In the genomic region with DNA sequence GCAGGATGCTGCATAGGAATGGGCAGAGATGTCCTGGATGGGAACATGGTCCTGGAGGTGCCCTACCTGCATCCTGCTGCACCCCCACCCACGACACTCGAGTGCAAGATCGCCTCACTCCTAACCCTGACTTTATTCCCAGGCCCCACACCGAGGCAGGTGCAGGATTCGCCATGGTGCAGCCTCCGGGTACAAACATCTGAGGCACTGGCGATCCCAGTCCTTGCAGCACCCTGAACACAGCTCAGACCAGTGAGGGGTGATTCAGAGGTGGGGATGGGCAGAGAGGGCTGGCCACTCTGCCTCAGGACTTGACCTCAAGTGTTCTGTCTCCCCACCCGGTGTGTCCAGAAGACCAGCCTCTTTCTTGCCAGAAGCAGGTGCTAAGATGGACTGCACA, we compare ENCODE assay signal across 19 cellular contexts. TPM values are rescaled to one million over a fixed set of nuclear protein-coding genes. Genes with fewer than 3 reads are reported as not detected.
DNase-seq lines count a peak whose midpoint lies in the region; ATAC-seq and TF ChIP-seq lines count a peak whose summit lies in the region.
"Had no signal": no experiment of that assay in that cellular context is flagged by ENCODE, and none has a peak within 500 bp of the region (broad histone marks: within the 10 kb centered on the region; RNA-seq: fewer than 3 reads in every experiment).

No MANE protein-coding gene starts in this region.

- no peaks in the 10 kb centered on the region for H3K9me3 Mint-ChIP-seq in CD4-positive, alpha-beta memory T cell
- H3K9me3 Mint-ChIP-seq: GM23338 had no signal

- no peak overlapping the region for H3K4me2 ChIP-seq in OCI-LY1 (ENCODE audit: low read length)
- H3K4me2 ChIP-seq in hepatocyte, result no peak overlapping the region
- H3K4me2 ChIP-seq in PC-3 (ENCODE audit: low read length), result no peak overlapping the region
- H3K4me2 ChIP-seq: GM23338 had no signal

- no peak overlapping the region for H3K4me3 Mint-ChIP-seq in CD4-positive, alpha-beta memory T cell
- H3K4me3 Mint-ChIP-seq: GM23338 had no signal

- H2AFZ ChIP-seq in OCI-LY1 (ENCODE audit: low read length) (no peak overlapping the region), hepatocyte (no peak overlapping the region), PC-3 (ENCODE audit: low read length) (no peak overlapping the region)
- H2AFZ ChIP-seq: GM23338 had no signal

- peak overlapping the region in 4 of 7 donors; percentile 24 to 75 (median 33) for H3K27ac Mint-ChIP-seq in CD4-positive, alpha-beta memory T cell

- no peaks in the 10 kb centered on the region for H3K27me3 Mint-ChIP-seq in CD4-positive, alpha-beta memory T cell

- H3K4me1 ChIP-seq in CD4-positive, alpha-beta memory T cell (ENCODE audit: insufficient read depth, low read length), result peaks cover 44% of the 10 kb centered on the region
- H3K4me1 ChIP-seq in OCI-LY1 (ENCODE audit: insufficient read depth, low read length, severe bottlenecking) (no peaks in the 10 kb centered on the region), hepatocyte (ENCODE audit: insufficient read depth) (peaks cover 6% of the 10 kb centered on the region), gastrocnemius medialis (peaks cover 48 to 60% of the 10 kb centered on the region in 2 donors), PC-3 (ENCODE audit: insufficient read depth, low read length) (no peaks in the 10 kb centered on the region)

- 97% methylated on average over 8 of the region's 8 CpGs for WGBS in hepatocyte (ENCODE audit: low lambda C conversion rate, missing lambda C conversion rate)

- no peaks in the 10 kb centered on the region for H3K9me3 ChIP-seq in CD4-positive, alpha-beta memory T cell (ENCODE audit: control insufficient read depth in 1 of 2, low read length in 2 of 2)
- H3K9me3 ChIP-seq in OCI-LY1 (ENCODE audit: low read length) (no peaks in the 10 kb centered on the region), hepatocyte (ENCODE audit: low read depth) (no peaks in the 10 kb centered on the region), gastrocnemius medialis (no peaks in the 10 kb centered on the region), PC-3 (ENCODE audit: low read length) (no peaks in the 10 kb centered on the region)
- H3K9me3 ChIP-seq: testis had no signal

- H3K36me3 Mint-ChIP-seq in CD4-positive, alpha-beta memory T cell, result peaks cover 24 to 75% of the 10 kb centered on the region in 2 donors

- H4K20me1 ChIP-seq in OCI-LY1 (ENCODE audit: insufficient read depth, low read length), result no peaks in the 10 kb centered on the region
- H4K20me1 ChIP-seq in hepatocyte (ENCODE audit: insufficient read depth, poor library complexity, severe bottlenecking), result peaks cover 2% of the 10 kb centered on the region
- H4K20me1 ChIP-seq in PC-3 (ENCODE audit: low read length), result no peaks in the 10 kb centered on the region

- H3K4me1 Mint-ChIP-seq in CD4-positive, alpha-beta memory T cell, result peaks cover 18 to 70% (median 39%) of the 10 kb centered on the region in 4 donors

- no peak overlapping the region for H3K27ac ChIP-seq in CD4-positive, alpha-beta memory T cell (ENCODE audit: low read depth, low read length)
- H3K27ac ChIP-seq in OCI-LY1 (ENCODE audit: low read depth, low read length, poor library complexity, severe bottlenecking) (peak overlapping the region; percentile 14), hepatocyte (peak overlapping the region; percentile 46), gastrocnemius medialis (peak overlapping the region; percentile 40 to 100 (median 79)), PC-3 (ENCODE audit: low read length) (no peak overlapping the region)
- H3K27ac ChIP-seq: brain microvascular endothelial cell had no signal

- CTCF ChIA-PET in CD4-positive, alpha-beta memory T cell (lab: Charles Lee; ENCODE audit: partially characterized antibody), result interaction anchor here (0.9 kb wide), 1 partner anchor 10 kb away, joined by 4 read pairs; no protein-coding TSS in a partner anchor
- CTCF ChIA-PET in PC-3 (lab: Charles Lee), result no interaction called here

- BruUV-seq in PC-3 (replicated peaks; lab: Mats Ljungman, UMichigan), result no TSS peak

- peaks cover 48% of the 10 kb centered on the region for H3K36me3 ChIP-seq in CD4-positive, alpha-beta memory T cell (ENCODE audit: insufficient read depth, low read length)
- H3K36me3 ChIP-seq in OCI-LY1 (ENCODE audit: insufficient read depth, low read length), result peaks cover 90% of the 10 kb centered on the region
- H3K36me3 ChIP-seq in hepatocyte (replicated peaks; ENCODE audit: insufficient read depth, low read depth), result no peaks in the 10 kb centered on the region
- H3K36me3 ChIP-seq in gastrocnemius medialis, result peaks cover 0 to 20% of the 10 kb centered on the region in 2 donors
- H3K36me3 ChIP-seq in PC-3 (ENCODE audit: low read depth, low read length), result no peaks in the 10 kb centered on the region

- no peak for TF ChIP-seq POLR2A in gastrocnemius medialis (IDR thresholded peaks at IDR 0.05)

- H3K9ac ChIP-seq in OCI-LY1 (ENCODE audit: low read length), result no peak overlapping the region
- no peak overlapping the region for H3K9ac ChIP-seq in PC-3 (ENCODE audit: low read length)

- H3F3A ChIP-seq in OCI-LY1 (ENCODE audit: insufficient read depth, low read length) (no peaks in the 10 kb centered on the region), PC-3 (ENCODE audit: low read length, unreplicated experiment) (no peaks in the 10 kb centered on the region)

- peaks cover 6% of the 10 kb centered on the region for H3K79me2 ChIP-seq in OCI-LY1 (ENCODE audit: insufficient read depth, low read length)
- H3K79me2 ChIP-seq in hepatocyte, result peaks cover 27% of the 10 kb centered on the region
- no peaks in the 10 kb centered on the region for H3K79me2 ChIP-seq in PC-3 (ENCODE audit: low read length)

- H3K4me3 ChIP-seq in CD4-positive, alpha-beta memory T cell (ENCODE audit: low read length in 2 of 2), result no peak overlapping the region
- H3K4me3 ChIP-seq in OCI-LY1 (ENCODE audit: low read depth, low read length, poor library complexity, severe bottlenecking) (no peak overlapping the region), hepatocyte (no peak overlapping the region), gastrocnemius medialis (no peak overlapping the region), PC-3 (ENCODE audit: low read length) (no peak overlapping the region)
- H3K4me3 ChIP-seq: GM23338, testis had no signal

- DNase-seq in CD4-positive, alpha-beta memory T cell, result no peak
- no peak for DNase-seq in hepatocyte (ENCODE audit: low spot score)
- DNase-seq in gastrocnemius medialis, result no peak
- no peak for DNase-seq in PC-3
- DNase-seq in NAMALWA (ENCODE audit: low spot score), result no peak
- DNase-seq: activated CD4-positive, alpha-beta T cell treated with anti-CD3 and anti-CD28 coated beads, Interleukin-2, amount 50 U/mL, for 4 hours; AML-193; brain microvascular endothelial cell; hippocampal formation; islet precursor cell; Karpas-422; NCI-H1092 treated with DMSO at 0.1 percent for 48 hours; NCI-H2107; NCI-H524 treated with DMSO at 0.1 percent for 48 hours; stimulated activated CD4-positive, alpha-beta T cell treated with anti-CD3 and anti-CD28 coated beads, Interleukin-12 subunit alpha, Interleukin-12 subunit beta, amount 100 ng/mL, for 4 hours; testis had no signal

- ATAC-seq in gastrocnemius medialis (no peak), PC-3 (no peak), SK-N-SH treated with all-trans-retinoic acid at 6 μM for 48 hours (no peak)

- H3K9me2 ChIP-seq in OCI-LY1 (ENCODE audit: low read depth, low read length), result no peaks in the 10 kb centered on the region
- H3K9me2 ChIP-seq in hepatocyte (replicated peaks; ENCODE audit: insufficient read depth), result no peaks in the 10 kb centered on the region
- H3K9me2 ChIP-seq in PC-3 (replicated peaks; ENCODE audit: low read length), result no peaks in the 10 kb centered on the region

- H3K27me3 ChIP-seq in CD4-positive, alpha-beta memory T cell (ENCODE audit: insufficient read depth, low read length), result no peaks in the 10 kb centered on the region
- no peaks in the 10 kb centered on the region for H3K27me3 ChIP-seq in OCI-LY1 (ENCODE audit: insufficient read depth, low read length)
- no peaks in the 10 kb centered on the region for H3K27me3 ChIP-seq in hepatocyte
- no peaks in the 10 kb centered on the region for H3K27me3 ChIP-seq in gastrocnemius medialis
- no peaks in the 10 kb centered on the region for H3K27me3 ChIP-seq in PC-3 (ENCODE audit: low read length)
- H3K27me3 ChIP-seq: brain microvascular endothelial cell, testis had no signal

- in situ Hi-C loops in gastrocnemius medialis (cut with MboI; ENCODE audit: low sequenced_read_pairs in 4 of 4), result no loop called here

- POLR2A ChIA-PET in CD4-positive, alpha-beta memory T cell (lab: Charles Lee; ENCODE audit: partially characterized antibody), result interaction anchor here (0.7 to 1.9 kb wide), 2 partner anchors 12 to 14 kb away, joined by 3 to 7 read pairs; no protein-coding TSS in a partner anchor
- POLR2A ChIA-PET in PC-3 (lab: Charles Lee; ENCODE audit: unreplicated experiment), result no interaction called here

- TF ChIP-seq CTCF in OCI-LY1 (IDR thresholded peaks at IDR 0.05; ENCODE audit: low read length), result no peak
- TF ChIP-seq CTCF in hepatocyte (IDR thresholded peaks at IDR 0.05; ENCODE audit: poor library complexity), result no peak
- TF ChIP-seq CTCF in gastrocnemius medialis (IDR thresholded peaks at IDR 0.05 in 4 of 5, conservative IDR thresholded peaks at IDR 0.05 in 1 of 5), result no peak
- no peak for TF ChIP-seq CTCF in PC-3 (conservative IDR thresholded peaks at IDR 0.05; ENCODE audit: low read depth, low read length)

- intact Hi-C loops in CD4-positive, alpha-beta memory T cell (cut with micrococcal nuclease), result loop anchor here (1.0 kb wide), 1 partner anchor 8 kb away; no protein-coding TSS in a partner anchor
- intact Hi-C loops in gastrocnemius medialis (cut with DNase I; ENCODE audit: low total_unique reads), result no loop called here
- intact Hi-C loops in PC-3 (cut with micrococcal nuclease), result no loop called here

TF ChIP-seq in SK-N-SH treated with all-trans-retinoic acid at 6 μM for 48 hours, 23 proteins besides CTCF, POLR2A, EP300 and RAD21 (continues in another document):
- TF ChIP-seq ZNF70 (CRISPR knock-in tag; IDR thresholded peaks at IDR 0.05) (no peak), ZC3H10 (CRISPR knock-in tag; IDR thresholded peaks at IDR 0.05) (no peak), ISL1 (CRISPR knock-in tag; IDR thresholded peaks at IDR 0.05) (no peak), ZNF565 (CRISPR knock-in tag; conservative IDR thresholded peaks at IDR 0.05; ENCODE audit: low read depth) (no peak), ESRRG (CRISPR knock-in tag; IDR thresholded peaks at IDR 0.05) (no peak), SNAI2 (CRISPR knock-in tag; IDR thresholded peaks at IDR 0.05) (no peak)

RNA-seq across cellular contexts. Expression of gene KLF13, which starts 49.1 kb away (rescaled TPM):
- 100 to 1,000 TPM; 197 to 202 TPM for total RNA-seq in CD4-positive, alpha-beta memory T cell
- 10 to 100 TPM; 22.0 to 82.2 TPM for polyA plus RNA-seq in CD4-positive, alpha-beta memory T cell
- total RNA-seq in hepatocyte (35.4 and 51.2 TPM in 2 replicates), gastrocnemius medialis (10 to 100 TPM; 18.3 to 50.2 (median 32.9) TPM), PC-3 (2014; rRNA removed) (10.1 and 11.4 TPM in 2 replicates)
- polyA plus RNA-seq in hepatocyte, result 27.3 and 32.7 TPM in 2 replicates

Comparison
In these comparisons a context has a peak if more than half of its experiments do, and no peak if none do; other contexts are left out.
1. H3K27ac ChIP-seq: peak in OCI-LY1 (single experiment), hepatocyte (single experiment) and gastrocnemius medialis (4 of 4); none in CD4-positive, alpha-beta memory T cell (single experiment) and PC-3 (single experiment).